Comparison of ENCODE assay signal across 8 cellular contexts in genomic region chr6:96391776-96392175, GRCh38.
DNase-seq lines count a peak whose midpoint lies in the region; ATAC-seq lines count a peak whose summit lies in the region.

No MANE protein-coding gene starts in this region.

- H3K27ac Mint-ChIP-seq in activated T-helper 2 cell treated with anti-CD3 and anti-CD28 coated beads, Interferon-gamma antibody, Interleukin-2, Interleukin-4, amounts not matched to agents 10 μg/mL and 5 μg/mL and 100 μg/mL, durations not matched to agents 14 hours and 24 hours and 36 hours: no peak overlapping the region

- DNase-seq in DMS153 treated with DMSO at 0.1 percent for 48 hours (lab: John Stamatoyannopoulos, UW; ENCODE audit: unreplicated experiment) (peak; percentile 49), NCI-H526 treated with DMSO at 0.1 percent for 48 hours (lab: John Stamatoyannopoulos, UW) (peak; percentile 66), iPS DF 19.7 (ENCODE audit: low read depth, low spot score) (peak; percentile 71)
- no peak for DNase-seq in activated T-helper 2 cell treated with anti-CD3 and anti-CD28 coated beads, Interferon-gamma antibody, Interleukin-2, Interleukin-4, amounts not matched to agents 10 μg/mL and 5 μg/mL and 100 μg/mL, durations not matched to agents 14 hours and 24 hours and 36 hours (ENCODE audit: low spot score)

- no peak overlapping the region for H3K4me3 Mint-ChIP-seq in activated T-helper 2 cell treated with anti-CD3 and anti-CD28 coated beads, Interferon-gamma antibody, Interleukin-2, Interleukin-4, amounts not matched to agents 10 μg/mL and 5 μg/mL and 100 μg/mL, durations not matched to agents 14 hours and 24 hours and 36 hours (ENCODE audit: low read depth)

- peaks cover 11% of the 10 kb centered on the region for H3K27me3 Mint-ChIP-seq in activated T-helper 2 cell treated with anti-CD3 and anti-CD28 coated beads, Interferon-gamma antibody, Interleukin-2, Interleukin-4, amounts not matched to agents 10 μg/mL and 5 μg/mL and 100 μg/mL, durations not matched to agents 14 hours and 24 hours and 36 hours (ENCODE audit: low read depth)

- H3K4me1 Mint-ChIP-seq in activated T-helper 2 cell treated with anti-CD3 and anti-CD28 coated beads, Interferon-gamma antibody, Interleukin-2, Interleukin-4, amounts not matched to agents 10 μg/mL and 5 μg/mL and 100 μg/mL, durations not matched to agents 14 hours and 24 hours and 36 hours (ENCODE audit: low read depth): peaks cover 4% of the 10 kb centered on the region

- no peaks in the 10 kb centered on the region for H3K36me3 Mint-ChIP-seq in activated T-helper 2 cell treated with anti-CD3 and anti-CD28 coated beads, Interferon-gamma antibody, Interleukin-2, Interleukin-4, amounts not matched to agents 10 μg/mL and 5 μg/mL and 100 μg/mL, durations not matched to agents 14 hours and 24 hours and 36 hours (ENCODE audit: low read depth)

- ATAC-seq in HG03159 (IDR thresholded peaks at IDR 0.05; ENCODE audit: unreplicated experiment): peak; percentile 69
- no peak for ATAC-seq in HG02970 (IDR thresholded peaks at IDR 0.05; ENCODE audit: low FRiP score, unreplicated experiment)
- no peak for ATAC-seq in GM21723 (IDR thresholded peaks at IDR 0.05; ENCODE audit: unreplicated experiment)
- ATAC-seq in GM21360 (IDR thresholded peaks at IDR 0.05; ENCODE audit: unreplicated experiment): no peak

- no peaks in the 10 kb centered on the region for H3K9me3 Mint-ChIP-seq in activated T-helper 2 cell treated with anti-CD3 and anti-CD28 coated beads, Interferon-gamma antibody, Interleukin-2, Interleukin-4, amounts not matched to agents 10 μg/mL and 5 μg/mL and 100 μg/mL, durations not matched to agents 14 hours and 24 hours and 36 hours

- intact Hi-C loops in activated T-helper 2 cell treated with anti-CD3 and anti-CD28 coated beads, Interferon-gamma antibody, Interleukin-2, Interleukin-4, amounts not matched to agents 10 μg/mL and 5 μg/mL and 100 μg/mL, durations not matched to agents 14 hours and 24 hours and 36 hours (cut with micrococcal nuclease): no loop called here
